ENCODE assay signal across 9 cellular contexts in genomic region chr7:33793616-33794015, GRCh38.
"Had no signal": no experiment of that assay in that cellular context is flagged by ENCODE, and none has a peak within 500 bp of the region (broad histone marks: within the 10 kb centered on the region; RNA-seq: fewer than 3 reads in every experiment).

No MANE protein-coding gene starts in this region.

- ATAC-seq: GM23338, HCT116 had no signal

- H3K4me2 ChIP-seq: GM23338 had no signal

- H3K4me3 ChIP-seq: GM23248, GM23338, HAP-1 had no signal

- H3K4me1 ChIP-seq: HAP-1 had no signal

- H3K9ac ChIP-seq: GM23248 had no signal

- H3K36me3 ChIP-seq: HAP-1 had no signal

- H3K9me3 ChIP-seq: HAP-1 had no signal

- H3K27ac ChIP-seq: GM23248 had no signal

- DNase-seq: GM23248, GOT3, H7, H9, HCEC 1CT, HFFc6 had no signal

- H2AFZ ChIP-seq: GM23248, GM23338 had no signal
